ENCODE assay signal across 8 cellular contexts in genomic region chr10:102117391-102118159, GRCh38. TPM values are rescaled to one million over a fixed set of nuclear protein-coding genes. Genes with fewer than 3 reads are reported as not detected.
A peak's percentile ranks its signal among the peaks of the same experiment; 100 is the strongest.
DNase-seq lines count a peak whose midpoint lies in the region; ATAC-seq and TF ChIP-seq lines count a peak whose summit lies in the region.

No MANE protein-coding gene starts in this region.

- H3K4me3 ChIP-seq in HFF-Myc (replicated peaks; ENCODE audit: low read depth, low read length): peak overlapping the region; percentile 80
- H3K4me3 ChIP-seq in epithelial cell of proximal tubule (ENCODE audit: low read depth, low read length): peak overlapping the region; percentile 96
- no peak overlapping the region for H3K4me3 ChIP-seq in mucosa of descending colon

- intact Hi-C loops in mucosa of descending colon (cut with DNase I, micrococcal nuclease): no loop called here

- peak overlapping the region; percentile 81 for H3K4me3 Mint-ChIP-seq in stimulated activated effector memory CD8-positive, alpha-beta T cell treated with anti-CD3 and anti-CD28 coated beads, Interleukin-12 subunit alpha, Interleukin-12 subunit beta, amount 100 ng/mL, for 72 hours

- TF ChIP-seq CTCF in HFF-Myc (IDR thresholded peaks at IDR 0.05; ENCODE audit: low read depth, low read length, missing control alignments) (peak; percentile 36), epithelial cell of proximal tubule (conservative IDR thresholded peaks at IDR 0.05; ENCODE audit: low read depth, low read length) (peak; percentile 23), mucosa of descending colon (IDR thresholded peaks at IDR 0.05) (no peak)

- no peaks in the 10 kb centered on the region for H3K9me3 ChIP-seq in mucosa of descending colon

- H3K9me3 Mint-ChIP-seq in stimulated activated effector memory CD8-positive, alpha-beta T cell treated with anti-CD3 and anti-CD28 coated beads, Interleukin-12 subunit alpha, Interleukin-12 subunit beta, amount 100 ng/mL, for 72 hours: no peaks in the 10 kb centered on the region

- H3K36me3 ChIP-seq in mucosa of descending colon (ENCODE audit: low read depth): no peaks in the 10 kb centered on the region

- peaks cover 75% of the 10 kb centered on the region for H3K4me1 Mint-ChIP-seq in stimulated activated effector memory CD8-positive, alpha-beta T cell treated with anti-CD3 and anti-CD28 coated beads, Interleukin-12 subunit alpha, Interleukin-12 subunit beta, amount 100 ng/mL, for 72 hours

- H3K27ac Mint-ChIP-seq in stimulated activated effector memory CD8-positive, alpha-beta T cell treated with anti-CD3 and anti-CD28 coated beads, Interleukin-12 subunit alpha, Interleukin-12 subunit beta, amount 100 ng/mL, for 72 hours: peak overlapping the region; percentile 94

- ATAC-seq in mucosa of descending colon (peak; percentile 0), GM21717 (IDR thresholded peaks at IDR 0.05; ENCODE audit: unreplicated experiment) (no peak)
- ATAC-seq in stimulated activated effector memory CD8-positive, alpha-beta T cell treated with anti-CD3 and anti-CD28 coated beads, Interleukin-12 subunit alpha, Interleukin-12 subunit beta, amount 100 ng/mL, for 72 hours: peak; percentile 60

- peaks cover 44% of the 10 kb centered on the region for H3K4me1 ChIP-seq in mucosa of descending colon (ENCODE audit: low read depth)

- peaks cover 37% of the 10 kb centered on the region for H3K36me3 Mint-ChIP-seq in stimulated activated effector memory CD8-positive, alpha-beta T cell treated with anti-CD3 and anti-CD28 coated beads, Interleukin-12 subunit alpha, Interleukin-12 subunit beta, amount 100 ng/mL, for 72 hours

- DNase-seq in AML-193 (lab: John Stamatoyannopoulos, UW): peak; percentile 52 to 61
- DNase-seq in HFF-Myc (ENCODE audit: extremely low read depth, low read depth): peak; percentile 78
- DNase-seq in NOMO-1 treated with dmso at 0.1 percent for 144 hours (lab: John Stamatoyannopoulos, UW; ENCODE audit: unreplicated experiment): peak; percentile 50
- peak; percentile 42 for DNase-seq in activated T-cell treated with anti-CD3 and anti-CD28 coated beads for 1 hour (ENCODE audit: low read depth)
- DNase-seq in epithelial cell of proximal tubule (ENCODE audit: low read depth): no peak
- peak; percentile 81 to 84 (median 84) for DNase-seq in mucosa of descending colon
- peak in 1 of 2 donors; percentile 74 for DNase-seq in stimulated activated effector memory CD8-positive, alpha-beta T cell treated with anti-CD3 and anti-CD28 coated beads, Interleukin-12 subunit alpha, Interleukin-12 subunit beta, amount 100 ng/mL, for 72 hours (ENCODE audit: low spot score in 2 of 2)

RNA-seq across cellular contexts. Expression of gene LDB1, which starts 2.6 kb away (rescaled TPM):
- total RNA-seq in epithelial cell of proximal tubule (24.5 and 29.5 TPM in 2 replicates), mucosa of descending colon (10 to 100 TPM; 32.3 to 92.2 (median 37.2) TPM)

RNA-seq across cellular contexts. Expression of gene PPRC1, which starts 15.3 kb away (rescaled TPM):
- total RNA-seq in epithelial cell of proximal tubule (21.4 and 35.5 TPM in 2 replicates), mucosa of descending colon (10 to 100 TPM; 17.1 to 30.3 (median 20.3) TPM)

RNA-seq across cellular contexts. Expression of gene NOLC1, which starts 34.6 kb away (rescaled TPM):
- 100 and 130 TPM in 2 replicates for total RNA-seq in epithelial cell of proximal tubule
- 10 to 100 TPM; 33.2 to 44.3 (median 40.1) TPM for total RNA-seq in mucosa of descending colon

RNA-seq across cellular contexts. Expression of gene HPS6, which starts 52.4 kb away (rescaled TPM):
- total RNA-seq in epithelial cell of proximal tubule (47.6 and 52.6 TPM in 2 replicates), mucosa of descending colon (10 to 100 TPM; 17.8 to 21.4 (median 18.3) TPM)
